Comparison of ENCODE assay signal across 9 cellular contexts in the genomic region with DNA sequence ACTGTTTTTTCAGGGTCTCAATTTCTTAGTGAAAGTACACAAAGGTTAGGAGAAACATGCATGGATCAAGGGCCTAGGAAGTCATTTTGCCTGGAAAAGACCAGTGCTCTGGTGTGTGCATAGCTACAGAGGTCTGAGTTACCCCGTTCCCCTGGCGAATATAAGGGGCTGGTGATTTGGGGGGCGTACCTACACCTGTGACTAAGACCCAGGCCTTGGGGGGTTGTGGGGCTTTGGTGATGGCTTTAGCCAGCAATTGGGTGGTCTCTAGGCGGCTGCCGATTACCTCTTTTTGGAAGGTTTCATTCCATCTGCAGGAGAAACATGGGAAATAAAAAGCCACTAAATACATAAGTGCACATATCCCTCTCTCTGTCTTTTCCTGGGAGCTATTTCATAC. TPM values are rescaled to one million over a fixed set of nuclear protein-coding genes. Genes with fewer than 3 reads are reported as not detected.
DNase-seq lines count a peak whose midpoint lies in the region; ATAC-seq and TF ChIP-seq lines count a peak whose summit lies in the region.
"Had no signal": no experiment of that assay in that cellular context is flagged by ENCODE, and none has a peak within 500 bp of the region (broad histone marks: within the 10 kb centered on the region; RNA-seq: fewer than 3 reads in every experiment).

No MANE protein-coding gene starts in this region.

- H3K27ac ChIP-seq in C4-2B (peak overlapping the region; percentile 95), dorsolateral prefrontal cortex (peak overlapping the region in 56 of 59 donors; percentile 82 to 100 (median 99)), neural cell (ENCODE audit: low read length) (peak overlapping the region; percentile 96)

- H3K27me3 ChIP-seq in dorsolateral prefrontal cortex (no peaks in the 10 kb centered on the region), neural cell (ENCODE audit: insufficient read depth, low read depth, low read length) (no peaks in the 10 kb centered on the region)

- H3K9ac ChIP-seq in neural cell (ENCODE audit: low read length), result peak overlapping the region; percentile 93

- TF ChIP-seq CTCF in C4-2B (conservative IDR thresholded peaks at IDR 0.05), result no peak
- TF ChIP-seq CTCF in NB4 (IDR thresholded peaks at IDR 0.05; ENCODE audit: low read depth, low read length), result no peak
- no peak for TF ChIP-seq CTCF in dorsolateral prefrontal cortex (IDR thresholded peaks at IDR 0.05 in 54 of 56, conservative IDR thresholded peaks at IDR 0.05 in 2 of 56; ENCODE audit: low read depth in 1 of 56, partially characterized antibody in 56 of 56)
- TF ChIP-seq CTCF in neural cell (IDR thresholded peaks at IDR 0.05; ENCODE audit: poor library complexity, severe bottlenecking), result no peak

- no peaks in the 10 kb centered on the region for H4K20me1 ChIP-seq in neural cell (ENCODE audit: insufficient read depth)

- no peak for TF ChIP-seq EP300 in neural cell (conservative IDR thresholded peaks at IDR 0.05; ENCODE audit: poor library complexity, severe bottlenecking)

- H3K9me2 ChIP-seq in neural cell (ENCODE audit: insufficient read depth, low read length), result no peaks in the 10 kb centered on the region

- H2AFZ ChIP-seq in neural cell (ENCODE audit: low read depth, low read length), result no peak overlapping the region

- DNase-seq in NB4 (ENCODE audit: low read depth) (no peak), dorsolateral prefrontal cortex (no peak), NCI-H1436 treated with DMSO at 0.1 percent for 48 hours (lab: John Stamatoyannopoulos, UW) (no peak), NCI-H748 treated with DMSO at 0.1 percent for 48 hours (lab: John Stamatoyannopoulos, UW) (no peak), ecto neural progenitor cell (ENCODE audit: low spot score) (no peak)

- no peaks in the 10 kb centered on the region for H3F3A ChIP-seq in neural cell (ENCODE audit: insufficient read depth, low read length, poor library complexity, severe bottlenecking)

- H3K9me3 ChIP-seq in neural cell (ENCODE audit: low read length), result no peaks in the 10 kb centered on the region

- peaks cover 5% of the 10 kb centered on the region for H3K36me3 ChIP-seq in neural cell (ENCODE audit: insufficient read depth, low read length)

- no peak for TF ChIP-seq POLR2A in NB4 (IDR thresholded peaks at IDR 0.05; ENCODE audit: extremely low read depth, insufficient read length)

- H3K4me2 ChIP-seq in neural cell (ENCODE audit: low read length), result peak overlapping the region; percentile 65

- no peak for TF ChIP-seq RAD21 in neural cell (conservative IDR thresholded peaks at IDR 0.05)

- ATAC-seq in HG03139 (IDR thresholded peaks at IDR 0.05; ENCODE audit: unreplicated experiment), result no peak

- intact Hi-C loops in dorsolateral prefrontal cortex (cut with DNase I), result loop anchor here in 1 of 2 donors (5.0 kb wide), 1 partner anchor 209 kb away; the partner anchor contains the start of genes GMPR2 and NEDD8

- H3K4me3 ChIP-seq in NB4 (ENCODE audit: low read depth, low read length) (peak overlapping the region; percentile 91), dorsolateral prefrontal cortex (peak overlapping the region; percentile 57 to 98 (median 87)), neural cell (ENCODE audit: low read length) (peak overlapping the region; percentile 70)

- H3K79me2 ChIP-seq in neural cell (replicated peaks; ENCODE audit: insufficient read depth, low read length), result peaks cover 6% of the 10 kb centered on the region

TF ChIP-seq in neural cell, 6 proteins besides CTCF, POLR2A, EP300 and RAD21:
- no peak for TF ChIP-seq SMC3 (conservative IDR thresholded peaks at IDR 0.05; ENCODE audit: poor library complexity)
- TF ChIP-seq EZH2 (IDR thresholded peaks at IDR 0.05; ENCODE audit: borderline replicate concordance, insufficient read depth, low read length, poor library complexity, severe bottlenecking), result no peak
- TF ChIP-seq POLR2AphosphoS5 (IDR thresholded peaks at IDR 0.05), result no peak
- TF ChIP-seq REST (IDR thresholded peaks at IDR 0.05; ENCODE audit: borderline replicate concordance), result no peak
- TF ChIP-seq TAF1 (IDR thresholded peaks at IDR 0.05; ENCODE audit: low read depth), result no peak
- no peak for TF ChIP-seq MXI1 (conservative IDR thresholded peaks at IDR 0.05; ENCODE audit: poor library complexity, severe bottlenecking)

RNA-seq across cellular contexts. Expression of gene SDR39U1, which starts 1.1 kb away (rescaled TPM):
- 100 to 1,000 TPM in 1 of 120 experiments, 10 to 100 TPM in 119; 55.2 to 101 (median 73.3) TPM for total RNA-seq in dorsolateral prefrontal cortex
- polyA plus RNA-seq in neural cell, result 142 and 173 TPM in 2 replicates
- polyA minus RNA-seq in neural cell, result 47.0 and 53.6 TPM in 2 replicates

RNA-seq across cellular contexts. Expression of gene KHNYN, which starts 11.7 kb away (rescaled TPM):
- 10 to 100 TPM; 13.3 to 43.5 (median 23.9) TPM for total RNA-seq in dorsolateral prefrontal cortex
- polyA plus RNA-seq in neural cell, result 0.53 and 0.92 TPM in 2 replicates
- 0.73 and 1.0 TPM in 2 replicates for polyA minus RNA-seq in neural cell

RNA-seq across cellular contexts. Expression of gene CBLN3, which starts 12.0 kb away (rescaled TPM):
- total RNA-seq in dorsolateral prefrontal cortex, result 1 to 10 TPM in 118 of 120 experiments, under 1 TPM in 2; 0.71 to 8.3 (median 3.4) TPM
- not detected in 2 replicates for polyA plus RNA-seq in neural cell
- not detected in 2 replicates for polyA minus RNA-seq in neural cell
- total RNA-seq: frontal cortex had no signal

RNA-seq across cellular contexts. Expression of gene NYNRIN, which starts 42.7 kb away (rescaled TPM):
- total RNA-seq in dorsolateral prefrontal cortex, result 10 to 100 TPM in 9 of 120 experiments, 1 to 10 TPM in 111; 2.3 to 15.3 (median 6.3) TPM
- 5.7 and 9.1 TPM in 2 replicates for polyA plus RNA-seq in neural cell
- 17.2 and 18.0 TPM in 2 replicates for polyA minus RNA-seq in neural cell
